ENCODE assay signal across 8 cellular contexts in genomic region chr10:95183451-95184230, GRCh38. TPM values are rescaled to one million over a fixed set of nuclear protein-coding genes. Genes with fewer than 3 reads are reported as not detected.
A peak's percentile ranks its signal among the peaks of the same experiment; 100 is the strongest.
DNase-seq lines count a peak whose midpoint lies in the region; ATAC-seq and TF ChIP-seq lines count a peak whose summit lies in the region.

No MANE protein-coding gene starts in this region.

- no peak overlapping the region for H2BK12ac ChIP-seq in H9 (ENCODE audit: insufficient read length, low read depth, low read length)

- no peak overlapping the region for H3K23ac ChIP-seq in H9 (ENCODE audit: insufficient read length, low read depth, low read length)

- DNase-seq in GM10266 (ENCODE audit: extremely low spot score), result peak; percentile 95
- DNase-seq in H9, result peak; percentile 92
- DNase-seq in MM.1S, result peak; percentile 91
- peak; percentile 84 for DNase-seq in SW480 (ENCODE audit: low spot score)
- peak; percentile 85 to 91 (median 89) for DNase-seq in adrenal gland
- peak; percentile 94 for DNase-seq in left ventricle myocardium superior
- DNase-seq in psoas muscle, result peak; percentile 87 to 90
- DNase-seq in aorta, result peak; percentile 90 to 97

- H2BK5ac ChIP-seq in H9 (ENCODE audit: insufficient read length, low read length), result no peak overlapping the region

- peak overlapping the region; percentile 41 for H3K4me2 ChIP-seq in H9 (ENCODE audit: insufficient read depth, insufficient read length, low read length)
- H3K4me2 ChIP-seq in MM.1S (ENCODE audit: low read depth, low read length), result peak overlapping the region; percentile 96

- H3F3A ChIP-seq in MM.1S (ENCODE audit: insufficient read depth, low read length), result no peaks in the 10 kb centered on the region

- peak overlapping the region in 1 of 3 experiments; percentile 75; a peak in 2 of 7 replicates for H3K27ac Mint-ChIP-seq in H9

- H3K4me3 ChIP-seq in MM.1S (ENCODE audit: low read length) (peak overlapping the region; percentile 64), adrenal gland (peak overlapping the region; percentile 25 to 71 (median 69)), psoas muscle (peak overlapping the region; percentile 72), aorta (ENCODE audit: low read length in 2 of 2) (peak overlapping the region; percentile 39 to 76)

- no peak overlapping the region for H4K8ac ChIP-seq in H9 (replicated peaks; ENCODE audit: insufficient read length, low read depth, low read length)

- peak overlapping the region; percentile 69 to 82 for H3K4me3 Mint-ChIP-seq in H9

- H3K9ac ChIP-seq in H9 (ENCODE audit: extremely low read depth, insufficient read length, low read length) (peak overlapping the region; percentile 41), MM.1S (ENCODE audit: low read length) (peak overlapping the region; percentile 80)

- H3K27me3 ChIP-seq in H9 (ENCODE audit: insufficient read depth, low read length), result no peaks in the 10 kb centered on the region
- H3K27me3 ChIP-seq in MM.1S (replicated peaks; ENCODE audit: insufficient read depth, low read length), result no peaks in the 10 kb centered on the region
- H3K27me3 ChIP-seq in adrenal gland, result no peaks in the 10 kb centered on the region
- H3K27me3 ChIP-seq in psoas muscle (ENCODE audit: insufficient read depth in 3 of 3, low read length in 2 of 3), result no peaks in the 10 kb centered on the region
- H3K27me3 ChIP-seq in aorta (ENCODE audit: control insufficient read depth in 1 of 2, insufficient read depth in 2 of 2, low read length in 1 of 2), result no peaks in the 10 kb centered on the region

- peak; percentile 99 for ATAC-seq in left ventricle myocardium superior
- ATAC-seq in psoas muscle, result peak; percentile 94 to 99 (median 98)
- peak; percentile 97 for ATAC-seq in aorta (ENCODE audit: low FRiP score)

- no peaks in the 10 kb centered on the region for H3K36me3 Mint-ChIP-seq in H9 (ENCODE audit: insufficient read depth in 1 of 3, low read depth in 3 of 3)

- H3K36me3 ChIP-seq in MM.1S (replicated peaks; ENCODE audit: insufficient read depth, low read length) (no peaks in the 10 kb centered on the region), adrenal gland (replicated peaks in 1 of 2) (no peaks in the 10 kb centered on the region), psoas muscle (ENCODE audit: insufficient read depth in 1 of 2, low read depth in 1 of 2) (no peaks in the 10 kb centered on the region), aorta (ENCODE audit: control insufficient read depth in 1 of 2, insufficient read depth in 2 of 2, low read length in 1 of 2) (no peaks in the 10 kb centered on the region)

- TF ChIP-seq POLR2A in adrenal gland (IDR thresholded peaks at IDR 0.05), result peak in 1 of 2 donors; percentile 76

- H4K5ac ChIP-seq in H9 (ENCODE audit: insufficient read length, low read depth, low read length), result no peak overlapping the region

- H2BK15ac ChIP-seq in H9 (ENCODE audit: low read depth, low read length), result no peak overlapping the region

- no peak overlapping the region for H3K18ac ChIP-seq in H9 (ENCODE audit: insufficient read length, low read depth, low read length)

- no peaks in the 10 kb centered on the region; the same call in 1 of the 2 replicates for H3K79me2 ChIP-seq in H9 (ENCODE audit: insufficient read depth, low read length)
- no peaks in the 10 kb centered on the region for H3K79me2 ChIP-seq in MM.1S (ENCODE audit: low read length)

- H3K4ac ChIP-seq in H9 (ENCODE audit: low read depth, low read length), result no peak overlapping the region

- peaks cover 4% of the 10 kb centered on the region for H3K27me3 Mint-ChIP-seq in H9 (ENCODE audit: low read depth)

- H3K14ac ChIP-seq in H9 (ENCODE audit: insufficient read depth, low read length), result 0 out of 2 replicates have a peak overlapping the region, but pooled peaks have one; percentile 59

- H3K27ac ChIP-seq in H9 (ENCODE audit: insufficient read length, low read depth, low read length) (no peak overlapping the region), MM.1S (ENCODE audit: low read length) (peak overlapping the region; percentile 67; the same call in 1 of the 2 replicates), adrenal gland (peak overlapping the region; percentile 25 to 96 (median 82)), psoas muscle (peak overlapping the region; percentile 50), aorta (ENCODE audit: low read depth in 1 of 2, low read length in 2 of 2) (peak overlapping the region in 1 of 2 donors; percentile 72)

- H4K91ac ChIP-seq in H9 (ENCODE audit: insufficient read length, low read depth, low read length), result no peak overlapping the region

- H4K20me1 ChIP-seq in H9 (ENCODE audit: control insufficient read depth, insufficient read depth, insufficient read length), result no peaks in the 10 kb centered on the region
- no peaks in the 10 kb centered on the region for H4K20me1 ChIP-seq in MM.1S (ENCODE audit: insufficient read depth, low read length)

- H2AFZ ChIP-seq in H9 (ENCODE audit: low read length) (no peak overlapping the region), MM.1S (ENCODE audit: low read length) (peak overlapping the region; percentile 96)

- H2BK20ac ChIP-seq in H9 (ENCODE audit: low read depth, low read length, poor library complexity, severe bottlenecking), result no peak overlapping the region

- H3K56ac ChIP-seq in H9 (ENCODE audit: insufficient read length, low read depth, low read length), result no peak overlapping the region

- H2BK120ac ChIP-seq in H9 (ENCODE audit: low read depth, low read length, poor library complexity, severe bottlenecking), result no peak overlapping the region

- H3K4me1 ChIP-seq in H9 (ENCODE audit: insufficient read depth, low read length) (no peaks in the 10 kb centered on the region; the same call in 1 of the 2 replicates), MM.1S (ENCODE audit: low read length) (no peaks in the 10 kb centered on the region), adrenal gland (replicated peaks in 1 of 2) (peaks cover 0 to 3% of the 10 kb centered on the region in 2 donors), psoas muscle (peaks cover 4% of the 10 kb centered on the region), aorta (ENCODE audit: control insufficient read depth in 1 of 2, insufficient read depth in 2 of 2, low read length in 2 of 2) (no peaks in the 10 kb centered on the region)

- H3K23me2 ChIP-seq in H9 (ENCODE audit: insufficient read length, low read depth, low read length, poor library complexity, severe bottlenecking), result no peaks in the 10 kb centered on the region

- H3K9me3 Mint-ChIP-seq in H9, result peaks cover 0 to 3% of the 10 kb centered on the region in 2 experiments; a peak in 1 of 5 replicates

- intact Hi-C loops in adrenal gland (cut with DNase I), result no loop called here
- intact Hi-C loops in left ventricle myocardium superior (cut with micrococcal nuclease), result loop anchor here (10.0 kb wide), 1 partner anchor 181 kb away; no protein-coding TSS in a partner anchor
- intact Hi-C loops in psoas muscle (cut with DNase I), result loop anchor here in 1 of 2 donors (5.0 kb wide), 1 partner anchor 54 kb away; no protein-coding TSS in a partner anchor
- intact Hi-C loops in aorta (cut with DNase I), result loop anchor here in 1 of 2 donors (5.0 kb wide), 1 partner anchor 59 kb away; no protein-coding TSS in a partner anchor

- no peaks in the 10 kb centered on the region for H3K9me3 ChIP-seq in H9 (ENCODE audit: control insufficient read depth, low read depth, low read length)
- H3K9me3 ChIP-seq in MM.1S (replicated peaks; ENCODE audit: insufficient read depth, low read length), result no peaks in the 10 kb centered on the region
- no peaks in the 10 kb centered on the region for H3K9me3 ChIP-seq in adrenal gland (replicated peaks in 1 of 3)
- H3K9me3 ChIP-seq in psoas muscle, result no peaks in the 10 kb centered on the region
- H3K9me3 ChIP-seq in aorta (ENCODE audit: control insufficient read depth, low read length), result no peaks in the 10 kb centered on the region

- H3K9me2 ChIP-seq in MM.1S (replicated peaks; ENCODE audit: insufficient read depth, low read length), result no peaks in the 10 kb centered on the region

- H2AK5ac ChIP-seq in H9 (ENCODE audit: insufficient read length, low read length), result no peak overlapping the region

- no peak overlapping the region for H3T11ph ChIP-seq in H9 (ENCODE audit: low read length)

- WGBS in H9 (ENCODE audit: extremely low coverage, insufficient read length, low lambda C conversion rate), result no CpG with 5 or more reads among the region's 80 CpGs
- 2 to 23% (median 4%) methylated on average over 20 to 80 of the region's 80 CpGs for WGBS in adrenal gland, 4 donors
- 6 to 7% (median 7%) methylated on average over 66 to 80 of the region's 80 CpGs for WGBS in psoas muscle, 3 donors
- WGBS in aorta, 2 donors, result 4 to 5% methylated on average over 70 to 80 of the region's 80 CpGs

- no peaks in the 10 kb centered on the region for H3K79me1 ChIP-seq in H9 (ENCODE audit: insufficient read depth, low read depth, low read length, poor library complexity, severe bottlenecking)

- TF ChIP-seq CTCF in GM10266 (IDR thresholded peaks at IDR 0.05; ENCODE audit: control insufficient read depth, insufficient read depth, low read depth, missing control alignments) (peak; percentile 98), H9 (conservative IDR thresholded peaks at IDR 0.05) (peak; percentile 100), MM.1S (IDR thresholded peaks at IDR 0.05; ENCODE audit: low read length) (peak; percentile 95), adrenal gland (IDR thresholded peaks at IDR 0.05) (peak; percentile 56 to 98 (median 88)), psoas muscle (IDR thresholded peaks at IDR 0.05) (peak; percentile 87)

- peaks cover 18 to 22% of the 10 kb centered on the region in 2 experiments for H3K4me1 Mint-ChIP-seq in H9

RNA-seq across cellular contexts. Expression of gene ACSM6, which starts 10.4 kb away (rescaled TPM):
- total RNA-seq in H9 (2021) (0.18 TPM in 1 of 2 replicates, not detected in the other), adrenal gland (not detected), left ventricle myocardium superior (not detected), psoas muscle (not detected), aorta (under 1 TPM in 1 of 2 donors, not detected in 1; 0.99 TPM)
- polyA plus RNA-seq in adrenal gland (not detected), psoas muscle (not detected), aorta (not detected)
